7 cellular contexts compared by ENCODE assay signal in genomic region chr10:80459047-80459865, GRCh38. TPM values are rescaled to one million over a fixed set of nuclear protein-coding genes. Genes with fewer than 3 reads are reported as not detected.
DNase-seq lines count a peak whose midpoint lies in the region; ATAC-seq and TF ChIP-seq lines count a peak whose summit lies in the region.

No MANE protein-coding gene starts in this region.

- H3K4ac ChIP-seq in neuronal stem cell (ENCODE audit: low read length), result no peak overlapping the region

- H3K4me2 ChIP-seq in neuronal stem cell (ENCODE audit: insufficient read depth, low read length, poor library complexity, severe bottlenecking), result no peak overlapping the region

- peak; percentile 31 for ATAC-seq in GM18499 (IDR thresholded peaks at IDR 0.05; ENCODE audit: insufficient read depth, unreplicated experiment)

- peaks cover 58 to 62% of the 10 kb centered on the region in 2 donors for H3K4me1 ChIP-seq in neuronal stem cell (ENCODE audit: control insufficient read depth in 2 of 2, insufficient read depth in 1 of 2, low read depth in 1 of 2, low read length in 2 of 2)

- H3K79me1 ChIP-seq in neuronal stem cell (ENCODE audit: low read depth, low read length), result peaks cover 18% of the 10 kb centered on the region

- peaks cover 0 to 24% of the 10 kb centered on the region in 2 donors for H3K36me3 ChIP-seq in neuronal stem cell (replicated peaks in 1 of 2; ENCODE audit: control insufficient read depth in 2 of 2, insufficient read depth in 2 of 2, low read length in 2 of 2)

- H2BK5ac ChIP-seq in neuronal stem cell (ENCODE audit: low read length), result no peak overlapping the region

- no peak overlapping the region for H2AFZ ChIP-seq in neuronal stem cell (ENCODE audit: low read length)

- H2BK12ac ChIP-seq in neuronal stem cell (ENCODE audit: low read length), result no peak overlapping the region

- H3K36me3 Mint-ChIP-seq in HFFc6 (ENCODE audit: low read depth), result peaks cover 13% of the 10 kb centered on the region

- peak overlapping the region; percentile 39 for H3K18ac ChIP-seq in neuronal stem cell (ENCODE audit: low read length)

- WGBS in neuronal stem cell (ENCODE audit: extremely low coverage in 2 of 2, insufficient read length in 2 of 2, insufficient replicate concordance in 1 of 2), 2 donors, result no CpG with 5 or more reads among the region's 9 CpGs

- H3K9me3 ChIP-seq in neuronal stem cell (replicated peaks in 1 of 2; ENCODE audit: control insufficient read depth in 2 of 2, insufficient read depth in 1 of 2, low read depth in 1 of 2, low read length in 2 of 2), result no peaks in the 10 kb centered on the region

- H2BK120ac ChIP-seq in neuronal stem cell (ENCODE audit: low read depth, low read length), result no peak overlapping the region

- peak; percentile 90 for DNase-seq in HFFc6
- DNase-seq in NAMALWA (ENCODE audit: low spot score), result peak; percentile 73
- peak; percentile 44 to 67 (median 50) for DNase-seq in activated CD8-positive, alpha-beta memory T cell treated with anti-CD3 and anti-CD28 coated beads for 48 hours (ENCODE audit: low read depth in 2 of 3, low spot score in 2 of 3)
- DNase-seq in erythroblast (lab: John Stamatoyannopoulos, UW), result peak; percentile 86 to 88
- DNase-seq in neuronal stem cell (ENCODE audit: low spot score), result no peak
- no peak for DNase-seq in NCI-H2227 treated with DMSO at 0.1 percent for 48 hours (lab: John Stamatoyannopoulos, UW)

- no peak overlapping the region for H3K27ac ChIP-seq in neuronal stem cell (replicated peaks; ENCODE audit: low read length)

- no peaks in the 10 kb centered on the region for H3K27me3 ChIP-seq in neuronal stem cell (ENCODE audit: control insufficient read depth in 3 of 3, insufficient read depth in 3 of 3, low read depth in 1 of 3, low read length in 3 of 3)

- no peak overlapping the region for H3K9ac ChIP-seq in neuronal stem cell (ENCODE audit: low read depth, low read length, poor library complexity)

- no peak overlapping the region for H4K8ac ChIP-seq in neuronal stem cell (ENCODE audit: low read depth, low read length)

- H3K9me3 Mint-ChIP-seq in HFFc6, result no peaks in the 10 kb centered on the region

- peak overlapping the region; percentile 15 for H2AK5ac ChIP-seq in neuronal stem cell (ENCODE audit: low read depth, low read length)

- H3K27me3 Mint-ChIP-seq in HFFc6 (ENCODE audit: insufficient read depth), result peaks cover 2% of the 10 kb centered on the region; the same call in 1 of the 2 replicates

- no peak overlapping the region for H4K91ac ChIP-seq in neuronal stem cell (ENCODE audit: low read depth, low read length, poor library complexity)

- peaks cover 82% of the 10 kb centered on the region for H3K4me1 Mint-ChIP-seq in HFFc6 (ENCODE audit: low read depth)

- H3K4me3 ChIP-seq in neuronal stem cell (ENCODE audit: low read length in 2 of 2), result no peak overlapping the region

- H2BK15ac ChIP-seq in neuronal stem cell (ENCODE audit: low read length), result peak overlapping the region; percentile 78

- peak overlapping the region; percentile 82 for H3K4me3 Mint-ChIP-seq in HFFc6

- TF ChIP-seq POLR2A in erythroblast (IDR thresholded peaks at IDR 0.05; ENCODE audit: low read length), result peak; percentile 61

- H3K27ac Mint-ChIP-seq in HFFc6, result peak overlapping the region; percentile 90

- peak overlapping the region; percentile 79 for H3K14ac ChIP-seq in neuronal stem cell (ENCODE audit: low read length)

- TF ChIP-seq CTCF in HFFc6 (IDR thresholded peaks at IDR 0.05), result peak; percentile 28

- peak overlapping the region; percentile 49 for H3K23ac ChIP-seq in neuronal stem cell (ENCODE audit: low read depth, low read length, poor library complexity)

RNA-seq across cellular contexts. Expression of gene TSPAN14, which starts 5.1 kb away (rescaled TPM):
- 10 to 100 TPM; 72.9 to 96.2 (median 84.5) TPM for total RNA-seq in HFFc6 (2021; fragmentation: NEBNext Ultra II Directional; extraction: Animal tissue kit (Norgen Biotek cat#: 25700))
- 80.2 TPM for polyA plus RNA-seq in neuronal stem cell (2013, experiment 1 of 2)
- polyA plus RNA-seq in neuronal stem cell (2013, experiment 2 of 2), result 80.5 TPM

RNA-seq across cellular contexts. Expression of gene PRXL2A, which starts 50.9 kb away (rescaled TPM):
- under 1 TPM in 3 of 6 experiments, not detected in 3; 0.15 to 0.52 (median 0.28) TPM for total RNA-seq in HFFc6 (2021; fragmentation: NEBNext Ultra II Directional; extraction: Animal tissue kit (Norgen Biotek cat#: 25700))
- 118 TPM for polyA plus RNA-seq in neuronal stem cell (2013, experiment 1 of 2)
- 122 TPM for polyA plus RNA-seq in neuronal stem cell (2013, experiment 2 of 2)

Comparison
In these comparisons a context has a peak if more than half of its experiments do, and no peak if none do; other contexts are left out.
1. DNase-seq: peak in HFFc6 (single experiment), NAMALWA (single experiment), activated CD8-positive, alpha-beta memory T cell treated with anti-CD3 and anti-CD28 coated beads for 48 hours (3 of 3) and erythroblast (2 of 2); none in neuronal stem cell (single experiment) and NCI-H2227 treated with DMSO at 0.1 percent for 48 hours (single experiment).